18 cellular contexts compared by ENCODE assay signal in the genomic region with DNA sequence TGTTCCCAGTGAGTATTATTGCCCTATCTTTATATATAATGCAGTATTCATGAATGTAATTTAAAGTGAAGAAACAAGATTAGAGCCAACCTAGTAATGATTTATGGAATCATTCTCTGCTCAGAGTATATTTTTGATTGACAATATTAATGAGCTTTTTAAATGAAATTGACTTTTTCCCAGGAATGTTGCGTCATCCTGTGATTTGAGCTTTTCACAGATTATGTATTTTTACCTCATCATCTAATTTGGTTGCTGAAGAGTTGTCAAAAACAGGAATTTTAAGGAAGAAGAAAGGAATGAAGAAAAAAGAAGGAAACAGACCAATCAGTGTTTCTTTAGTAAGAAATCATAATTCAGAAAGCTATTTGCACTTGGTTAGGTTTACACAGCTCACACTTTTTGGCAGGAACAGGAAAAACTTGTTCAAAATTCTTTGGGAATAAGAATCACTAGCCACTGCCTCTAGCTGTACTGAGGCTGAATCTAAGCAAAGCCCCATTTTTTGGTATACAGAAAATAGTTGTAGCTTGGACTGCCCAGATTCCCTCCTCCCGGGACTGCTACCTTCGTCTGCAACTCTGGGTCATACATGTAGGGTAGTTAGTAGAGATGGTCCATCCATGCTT. TPM values are rescaled to one million over a fixed set of nuclear protein-coding genes. Genes with fewer than 3 reads are reported as not detected.
DNase-seq lines count a peak whose midpoint lies in the region; ATAC-seq, FAIRE-seq and TF ChIP-seq lines count a peak whose summit lies in the region.
"Had no signal": no experiment of that assay in that cellular context is flagged by ENCODE, and none has a peak within 500 bp of the region (broad histone marks: within the 10 kb centered on the region; RNA-seq: fewer than 3 reads in every experiment).

No MANE protein-coding gene starts in this region.

- H3K9ac ChIP-seq in trophoblast cell (ENCODE audit: low read length) (no peak overlapping the region), SK-N-SH (no peak overlapping the region)
- H3K9ac ChIP-seq: BLaER1 had no signal

- ATAC-seq in activated naive CD8-positive, alpha-beta T cell treated with anti-CD3 and anti-CD28 coated beads, Interleukin-2, amount 50 U/mL, for 24 hours = no peak

- peak overlapping the region; percentile 29 for H3K27ac Mint-ChIP-seq in activated naive CD8-positive, alpha-beta T cell treated with anti-CD3 and anti-CD28 coated beads for 36 hours
- no peak overlapping the region for H3K27ac Mint-ChIP-seq in activated naive CD8-positive, alpha-beta T cell treated with anti-CD3 and anti-CD28 coated beads, Interleukin-2, amount 50 U/mL, for 24 hours

- H3K79me1 ChIP-seq in trophoblast cell (ENCODE audit: low read length) = peaks cover 3% of the 10 kb centered on the region

- no peaks in the 10 kb centered on the region for H3K9me3 Mint-ChIP-seq in activated naive CD8-positive, alpha-beta T cell treated with anti-CD3 and anti-CD28 coated beads for 36 hours
- no peaks in the 10 kb centered on the region for H3K9me3 Mint-ChIP-seq in activated naive CD8-positive, alpha-beta T cell treated with anti-CD3 and anti-CD28 coated beads, Interleukin-2, amount 50 U/mL, for 24 hours
- H3K9me3 Mint-ChIP-seq: CD8-positive, alpha-beta memory T cell had no signal

- no peak overlapping the region for H3K14ac ChIP-seq in trophoblast cell (ENCODE audit: low read length)

- no peak overlapping the region for H2BK120ac ChIP-seq in trophoblast cell (ENCODE audit: insufficient read depth, low read length, poor library complexity)

- H3K9me3 ChIP-seq in trophoblast cell (ENCODE audit: insufficient read depth, low read depth, low read length) (no peaks in the 10 kb centered on the region), SK-N-SH (no peaks in the 10 kb centered on the region)
- H3K9me3 ChIP-seq: BLaER1, Caco-2, HAP-1 had no signal

- H3K27ac ChIP-seq in trophoblast cell (ENCODE audit: low read depth, low read length) = no peak overlapping the region
- no peak overlapping the region for H3K27ac ChIP-seq in SK-N-SH (ENCODE audit: low read depth in 2 of 2, low read length in 1 of 2)
- H3K27ac ChIP-seq: BLaER1 had no signal

- H2BK12ac ChIP-seq in trophoblast cell (ENCODE audit: low read length) = no peak overlapping the region

- peaks cover 22% of the 10 kb centered on the region for H3K36me3 Mint-ChIP-seq in activated naive CD8-positive, alpha-beta T cell treated with anti-CD3 and anti-CD28 coated beads for 36 hours
- H3K36me3 Mint-ChIP-seq in activated naive CD8-positive, alpha-beta T cell treated with anti-CD3 and anti-CD28 coated beads, Interleukin-2, amount 50 U/mL, for 24 hours (ENCODE audit: low read depth) = peaks cover 38% of the 10 kb centered on the region

- H3K18ac ChIP-seq in trophoblast cell (ENCODE audit: low read length) = no peak overlapping the region

- H3K4me1 Mint-ChIP-seq in activated naive CD8-positive, alpha-beta T cell treated with anti-CD3 and anti-CD28 coated beads for 36 hours = no peaks in the 10 kb centered on the region
- no peaks in the 10 kb centered on the region for H3K4me1 Mint-ChIP-seq in activated naive CD8-positive, alpha-beta T cell treated with anti-CD3 and anti-CD28 coated beads, Interleukin-2, amount 50 U/mL, for 24 hours

- no peaks in the 10 kb centered on the region for H4K20me1 ChIP-seq in SK-N-SH (ENCODE audit: insufficient read depth)
- H4K20me1 ChIP-seq: BLaER1 had no signal

- H4K91ac ChIP-seq in trophoblast cell (ENCODE audit: low read depth, low read length) = no peak overlapping the region

- no peak overlapping the region for H3K23ac ChIP-seq in trophoblast cell (ENCODE audit: low read length)

- no peak overlapping the region for H4K8ac ChIP-seq in trophoblast cell (ENCODE audit: low read depth, low read length)

- POLR2A ChIA-PET in SK-N-SH (lab: Yijun Ruan, JAX) = no interaction called here

- H3K27me3 Mint-ChIP-seq in activated naive CD8-positive, alpha-beta T cell treated with anti-CD3 and anti-CD28 coated beads for 36 hours = no peaks in the 10 kb centered on the region
- no peaks in the 10 kb centered on the region for H3K27me3 Mint-ChIP-seq in activated naive CD8-positive, alpha-beta T cell treated with anti-CD3 and anti-CD28 coated beads, Interleukin-2, amount 50 U/mL, for 24 hours
- H3K27me3 Mint-ChIP-seq: CD8-positive, alpha-beta memory T cell had no signal

- H2BK5ac ChIP-seq in trophoblast cell (ENCODE audit: low read depth, low read length, poor library complexity) = no peak overlapping the region

- no peak overlapping the region for H3K4ac ChIP-seq in trophoblast cell (ENCODE audit: low read depth, low read length)

- TF ChIP-seq EP300 in SK-N-SH (IDR thresholded peaks at IDR 0.05; ENCODE audit: borderline replicate concordance in 1 of 2, low read depth in 1 of 2, low read length in 1 of 2) = no peak

- CTCF ChIA-PET in SK-N-SH (lab: Yijun Ruan, JAX) = interaction anchor here (1.3 kb wide), 1 partner anchor 13 kb away, joined by 7 read pairs; no protein-coding TSS in a partner anchor

- H3K79me2 ChIP-seq in trophoblast cell (ENCODE audit: control insufficient read depth, insufficient read depth, low read length, poor library complexity) (no peaks in the 10 kb centered on the region), SK-N-SH (ENCODE audit: insufficient read depth) (no peaks in the 10 kb centered on the region)

- no peak for DNase-seq in activated naive CD8-positive, alpha-beta T cell treated with anti-CD3 and anti-CD28 coated beads for 36 hours
- no peak for DNase-seq in activated naive CD8-positive, alpha-beta T cell treated with anti-CD3 and anti-CD28 coated beads, Interleukin-2, amount 50 U/mL, for 24 hours
- DNase-seq in bronchial epithelial cell (ENCODE audit: low read depth) (peak; percentile 11), trophoblast cell (peak; percentile 7 to 82), SK-N-SH (no peak), LoVo (ENCODE audit: low spot score) (no peak), pons (ENCODE audit: low spot score) (no peak)
- DNase-seq: 8988T; AML-193; Caco-2; CD8-positive, alpha-beta memory T cell; DND-41; GDM1; GOT3; KBM-7 had no signal

- H4K12ac ChIP-seq in trophoblast cell (ENCODE audit: low read depth, low read length) = no peak overlapping the region

- TF ChIP-seq CTCF in bronchial epithelial cell (IDR thresholded peaks at IDR 0.05; ENCODE audit: insufficient read depth, low read length, severe bottlenecking) = no peak
- TF ChIP-seq CTCF in SK-N-SH (IDR thresholded peaks at IDR 0.05) = no peak

- peaks cover 12% of the 10 kb centered on the region for H3K36me3 ChIP-seq in bronchial epithelial cell (ENCODE audit: control insufficient read depth, insufficient read depth, low read length)
- peaks cover 2 to 3% of the 10 kb centered on the region in 2 experiments for H3K36me3 ChIP-seq in trophoblast cell (ENCODE audit: control insufficient read depth in 1 of 2, insufficient read depth in 2 of 2, low read length in 2 of 2)
- H3K36me3 ChIP-seq in SK-N-SH (replicated peaks in 1 of 2; ENCODE audit: control insufficient read depth in 1 of 2, insufficient read depth in 2 of 2, low read length in 1 of 2) = peaks cover 63 to 81% of the 10 kb centered on the region in 2 experiments

- H3K4me2 ChIP-seq in trophoblast cell (ENCODE audit: low read length) (no peak overlapping the region), SK-N-SH (no peak overlapping the region)
- H3K4me2 ChIP-seq: BLaER1 had no signal

- no peaks in the 10 kb centered on the region for H3K27me3 ChIP-seq in bronchial epithelial cell (ENCODE audit: control insufficient read depth, insufficient read depth, low read length)
- no peaks in the 10 kb centered on the region for H3K27me3 ChIP-seq in trophoblast cell (ENCODE audit: insufficient read depth, low read length)
- H3K27me3 ChIP-seq in SK-N-SH (ENCODE audit: insufficient read depth) = no peaks in the 10 kb centered on the region
- H3K27me3 ChIP-seq: BLaER1 had no signal

- peaks cover 4 to 8% of the 10 kb centered on the region in 2 experiments for H3K4me1 ChIP-seq in trophoblast cell (ENCODE audit: control insufficient read depth in 1 of 2, insufficient read depth in 2 of 2, low read length in 2 of 2)
- peaks cover 0 to 7% of the 10 kb centered on the region in 2 experiments; a peak in 2 of 4 replicates for H3K4me1 ChIP-seq in SK-N-SH (ENCODE audit: control insufficient read depth in 1 of 2, insufficient read depth in 2 of 2, low read depth in 1 of 2, low read length in 1 of 2)
- H3K4me1 ChIP-seq: Caco-2 had no signal

- no peak overlapping the region for H3K4me3 Mint-ChIP-seq in activated naive CD8-positive, alpha-beta T cell treated with anti-CD3 and anti-CD28 coated beads for 36 hours
- H3K4me3 Mint-ChIP-seq in activated naive CD8-positive, alpha-beta T cell treated with anti-CD3 and anti-CD28 coated beads, Interleukin-2, amount 50 U/mL, for 24 hours = no peak overlapping the region
- H3K4me3 Mint-ChIP-seq: CD8-positive, alpha-beta memory T cell had no signal

- H2AK5ac ChIP-seq in trophoblast cell (ENCODE audit: low read length) = no peak overlapping the region

- no peak overlapping the region for H2AFZ ChIP-seq in trophoblast cell (ENCODE audit: insufficient read depth, low read length, poor library complexity)
- H2AFZ ChIP-seq in SK-N-SH (ENCODE audit: low read depth) = no peak overlapping the region

- WGBS in trophoblast cell (ENCODE audit: extremely low coverage, insufficient coverage, insufficient read length) = no CpG with 5 or more reads among the region's 3 CpGs
- WGBS in SK-N-SH (ENCODE audit: low lambda C conversion rate) = 97% methylated on average over 1 of the region's 3 CpGs

- H3K4me3 ChIP-seq in bronchial epithelial cell (ENCODE audit: low read depth, low read length) = no peak overlapping the region
- no peak overlapping the region for H3K4me3 ChIP-seq in trophoblast cell (ENCODE audit: low read depth, low read length)
- no peak overlapping the region for H3K4me3 ChIP-seq in SK-N-SH (ENCODE audit: low read depth in 2 of 2, low read length in 1 of 2)
- H3K4me3 ChIP-seq: BLaER1, HAP-1 had no signal

- H3K9me2 ChIP-seq in SK-N-SH = no peaks in the 10 kb centered on the region

- FAIRE-seq in bronchial epithelial cell (lab: Jason Lieb, UNC) = no peak
- FAIRE-seq: GM12892 had no signal

- no peak for TF ChIP-seq RAD21 in SK-N-SH (IDR thresholded peaks at IDR 0.05; ENCODE audit: low read length)

- no peaks in the 10 kb centered on the region for H3F3A ChIP-seq in SK-N-SH (replicated peaks; ENCODE audit: insufficient read depth)

RNA-seq across cellular contexts. Expression of gene EXOC1, which starts 27.3 kb away (rescaled TPM):
- total RNA-seq in activated naive CD8-positive, alpha-beta T cell treated with anti-CD3 and anti-CD28 coated beads for 36 hours = 10 to 100 TPM; 21.7 to 22.2 TPM
- 36.9 and 47.2 TPM in 2 replicates for total RNA-seq in bronchial epithelial cell
- 19.2 and 20.4 TPM in 2 replicates for polyA plus RNA-seq in trophoblast cell (2013)
- 13.5 and 20.7 TPM in 2 replicates for polyA plus RNA-seq in SK-N-SH (2012; rRNA removed)
- 15.5 and 19.9 TPM in 2 replicates for polyA plus RNA-seq in SK-N-SH (2012; cell fraction: cytosol; rRNA removed)
- polyA plus RNA-seq in SK-N-SH (2012; cell fraction: nucleus; rRNA removed) = 21.3 and 44.5 TPM in 2 replicates

Comparison
In these comparisons a context has a peak if more than half of its experiments do, and no peak if none do; other contexts are left out.
1. DNase-seq: peak in bronchial epithelial cell (single experiment) and trophoblast cell (2 of 2); none in activated naive CD8-positive, alpha-beta T cell treated with anti-CD3 and anti-CD28 coated beads for 36 hours (single experiment), activated naive CD8-positive, alpha-beta T cell treated with anti-CD3 and anti-CD28 coated beads, Interleukin-2, amount 50 U/mL, for 24 hours (single experiment), SK-N-SH (single experiment), LoVo (single experiment) and pons (single experiment).